11 cellular contexts compared by ENCODE assay signal in the genomic region with DNA sequence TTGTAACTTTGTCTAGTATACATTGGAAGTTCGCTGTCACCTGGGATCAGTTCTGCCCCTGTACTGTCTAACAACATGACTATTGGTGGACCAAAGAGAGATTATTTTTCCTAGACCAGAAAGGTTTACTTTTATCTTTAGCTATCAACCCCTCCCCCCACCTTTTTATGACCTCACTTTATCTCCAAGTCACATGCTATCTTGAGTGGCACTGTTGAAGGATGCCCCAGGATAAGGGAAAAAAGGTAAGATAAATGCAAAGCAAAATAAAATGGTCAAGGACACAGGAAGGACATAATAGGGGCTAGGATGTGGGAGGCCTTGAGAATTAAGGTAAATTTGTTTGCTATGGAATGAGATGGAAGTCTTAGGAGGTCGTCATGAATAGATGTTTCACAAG. TPM values are rescaled to one million over a fixed set of nuclear protein-coding genes. Genes with fewer than 3 reads are reported as not detected.
DNase-seq lines count a peak whose midpoint lies in the region; ATAC-seq, FAIRE-seq and TF ChIP-seq lines count a peak whose summit lies in the region.
"Had no signal": no experiment of that assay in that cellular context is flagged by ENCODE, and none has a peak within 500 bp of the region (broad histone marks: within the 10 kb centered on the region; RNA-seq: fewer than 3 reads in every experiment).

No MANE protein-coding gene starts in this region.

- H3K9ac ChIP-seq in DND-41 (ENCODE audit: low read depth, low read length) (peak overlapping the region; percentile 58; the same call in 1 of the 2 replicates), mammary epithelial cell (ENCODE audit: insufficient read depth, low read length) (no peak overlapping the region), neural progenitor cell (no peak overlapping the region)

- H3K4me2 ChIP-seq in DND-41 (ENCODE audit: insufficient read depth, low read length) (peak overlapping the region; percentile 81), mammary epithelial cell (ENCODE audit: insufficient read depth, low read depth, low read length) (peak overlapping the region; percentile 79), neural progenitor cell (peak overlapping the region; percentile 70)

- H3K4me1 ChIP-seq in DND-41 (ENCODE audit: insufficient read depth, low read length) = peaks cover 44% of the 10 kb centered on the region
- peaks cover 8% of the 10 kb centered on the region for H3K4me1 ChIP-seq in mammary epithelial cell (ENCODE audit: insufficient read depth, low read length)
- peaks cover 76% of the 10 kb centered on the region for H3K4me1 ChIP-seq in neural progenitor cell

- FAIRE-seq in frontal cortex (lab: Jason Lieb, UNC) = no peak

- H3K27ac ChIP-seq in DND-41 (ENCODE audit: low read length) = peak overlapping the region; percentile 72
- peak overlapping the region; percentile 70 for H3K27ac ChIP-seq in KOPT-K1 (ENCODE audit: low read depth, low read length, poor library complexity, severe bottlenecking)
- no peak overlapping the region for H3K27ac ChIP-seq in mammary epithelial cell (ENCODE audit: insufficient read depth, low read depth, low read length)
- H3K27ac ChIP-seq in neural progenitor cell = no peak overlapping the region

- H4K20me1 ChIP-seq in DND-41 (ENCODE audit: insufficient read depth, low read length) = peaks cover 6% of the 10 kb centered on the region; the same call in 1 of the 2 replicates
- no peaks in the 10 kb centered on the region for H4K20me1 ChIP-seq in mammary epithelial cell (ENCODE audit: insufficient read depth, low read length)
- H4K20me1 ChIP-seq in neural progenitor cell (ENCODE audit: low read depth) = peaks cover 57% of the 10 kb centered on the region

- DNase-seq in DND-41 = no peak
- no peak for DNase-seq in mammary epithelial cell
- no peak for DNase-seq in neural progenitor cell (ENCODE audit: low spot score)
- DNase-seq in frontal cortex (ENCODE audit: low spot score in 2 of 2) = no peak
- DNase-seq in GF-D8 (lab: John Stamatoyannopoulos, UW) = no peak
- DNase-seq: amygdala; lower lobe of right lung; NCI-H1105; stimulated activated naive CD4-positive, alpha-beta T cell treated with Interleukin-2 at 50 U/mL for 16 hours had no signal

- H3K27ac Mint-ChIP-seq in neural progenitor cell = peak overlapping the region; percentile 42

- H3F3A ChIP-seq in neural progenitor cell (ENCODE audit: low read depth) = peaks cover 52% of the 10 kb centered on the region

- H3K36me3 ChIP-seq in DND-41 (ENCODE audit: insufficient read depth, low read length) = no peaks in the 10 kb centered on the region
- no peaks in the 10 kb centered on the region for H3K36me3 ChIP-seq in KOPT-K1 (ENCODE audit: insufficient read depth, low read length)
- H3K36me3 ChIP-seq in mammary epithelial cell (ENCODE audit: insufficient read depth, low read length) = peaks cover 4% of the 10 kb centered on the region
- no peaks in the 10 kb centered on the region for H3K36me3 ChIP-seq in neural progenitor cell
- H3K36me3 ChIP-seq: lower lobe of right lung had no signal

- H3K4me3 ChIP-seq in DND-41 (ENCODE audit: low read depth in 1 of 2, low read length in 2 of 2) (peak overlapping the region in 1 of 2 experiments; percentile 74; a peak in 2 of 4 replicates), mammary epithelial cell (replicated peaks in 1 of 3; ENCODE audit: insufficient read depth in 1 of 3, low read depth in 2 of 3, low read length in 3 of 3) (no peak overlapping the region), neural progenitor cell (no peak overlapping the region)

- H2AFZ ChIP-seq in DND-41 (ENCODE audit: low read depth, low read length) (peak overlapping the region; percentile 97), mammary epithelial cell (ENCODE audit: low read depth, low read length) (peak overlapping the region; percentile 94), neural progenitor cell (replicated peaks) (no peak overlapping the region)

- intact Hi-C loops in mammary epithelial cell (cut with micrococcal nuclease) = no loop called here

- TF ChIP-seq CTCF in DND-41 (IDR thresholded peaks at IDR 0.05; ENCODE audit: borderline replicate concordance, extremely low read depth, low read length, poor library complexity, severe bottlenecking) (no peak), mammary epithelial cell (conservative IDR thresholded peaks at IDR 0.05 in 1 of 2, IDR thresholded peaks at IDR 0.05 in 1 of 2; ENCODE audit: extremely low read depth in 1 of 2, insufficient read depth in 1 of 2, low read depth in 1 of 2, low read length in 2 of 2) (no peak), neural progenitor cell (IDR thresholded peaks at IDR 0.05) (no peak)

- no peaks in the 10 kb centered on the region for H3K9me3 ChIP-seq in DND-41 (ENCODE audit: insufficient read depth, low read length, severe bottlenecking)
- no peaks in the 10 kb centered on the region for H3K9me3 ChIP-seq in KOPT-K1 (ENCODE audit: insufficient read depth, low read length, poor library complexity, severe bottlenecking)
- H3K9me3 ChIP-seq in mammary epithelial cell (replicated peaks; ENCODE audit: insufficient read depth, low read length) = no peaks in the 10 kb centered on the region
- no peaks in the 10 kb centered on the region for H3K9me3 ChIP-seq in neural progenitor cell (ENCODE audit: low read depth)
- H3K9me3 ChIP-seq: lower lobe of right lung had no signal

- CTCF ChIA-PET in mammary epithelial cell (lab: Charles Lee; ENCODE audit: low non-redundant PET) = no interaction called here

- H3K9me3 Mint-ChIP-seq in neural progenitor cell = no peaks in the 10 kb centered on the region

- H3K79me2 ChIP-seq in DND-41 (ENCODE audit: insufficient read depth, low read length) = peaks cover 35% of the 10 kb centered on the region
- H3K79me2 ChIP-seq in mammary epithelial cell (ENCODE audit: insufficient read depth, low read length) = peaks cover 33% of the 10 kb centered on the region
- peaks cover 38% of the 10 kb centered on the region for H3K79me2 ChIP-seq in neural progenitor cell (ENCODE audit: low read depth)

- in situ Hi-C loops in mammary epithelial cell (cut with MboI; ENCODE audit: low sequenced_read_pairs in 2 of 2) = no loop called here

- peak overlapping the region; percentile 87 for H3K4me3 Mint-ChIP-seq in neural progenitor cell

- 87% methylated on average over 2 of the region's 2 CpGs for WGBS in mammary epithelial cell (ENCODE audit: low coverage, missing lambda C conversion rate)

- no peaks in the 10 kb centered on the region for H3K27me3 ChIP-seq in DND-41 (ENCODE audit: insufficient read depth, low read length, poor library complexity)
- H3K27me3 ChIP-seq in mammary epithelial cell (ENCODE audit: insufficient read depth, low read length) = no peaks in the 10 kb centered on the region
- no peaks in the 10 kb centered on the region for H3K27me3 ChIP-seq in neural progenitor cell

- peaks cover 1% of the 10 kb centered on the region for H3K36me3 Mint-ChIP-seq in neural progenitor cell

- peaks cover 3% of the 10 kb centered on the region for H3K27me3 Mint-ChIP-seq in neural progenitor cell (ENCODE audit: insufficient read depth, low read depth)

- ATAC-seq in DND-41 (ENCODE audit: insufficient read depth, low read depth) (no peak), GM18868 (IDR thresholded peaks at IDR 0.05; ENCODE audit: unreplicated experiment) (no peak)

- peaks cover 87% of the 10 kb centered on the region for H3K4me1 Mint-ChIP-seq in neural progenitor cell

- dilution Hi-C loops in mammary epithelial cell (cut with HindIII; ENCODE audit: low sequenced_read_pairs) = no loop called here

- no TSS peak for BruUV-seq in mammary epithelial cell (replicated peaks; lab: Mats Ljungman, UMichigan)

RNA-seq across cellular contexts. Expression of gene ZNF609, which starts 1.0 kb away (rescaled TPM):
- total RNA-seq in mammary epithelial cell (10 to 100 TPM; 24.3 to 38.1 TPM), neural progenitor cell (ENCODE audit: low replicate concordance) (21.5 and 31.1 TPM in 2 replicates), frontal cortex (26.9 TPM)
- 13.3 TPM for polyA plus RNA-seq in mammary epithelial cell
- 132 TPM for polyA minus RNA-seq in mammary epithelial cell

Comparison
In these comparisons a context has a peak if more than half of its experiments do, and no peak if none do; other contexts are left out.
1. H3K27ac ChIP-seq: peak in DND-41 (single experiment) and KOPT-K1 (single experiment); none in mammary epithelial cell (single experiment) and neural progenitor cell (single experiment).
2. Peak in every context shown above with its lines, with median percentiles within 50 percentile points of each other: H3K4me2 ChIP-seq.